Comparison of ENCODE assay signal across 22 cellular contexts in the genomic region with DNA sequence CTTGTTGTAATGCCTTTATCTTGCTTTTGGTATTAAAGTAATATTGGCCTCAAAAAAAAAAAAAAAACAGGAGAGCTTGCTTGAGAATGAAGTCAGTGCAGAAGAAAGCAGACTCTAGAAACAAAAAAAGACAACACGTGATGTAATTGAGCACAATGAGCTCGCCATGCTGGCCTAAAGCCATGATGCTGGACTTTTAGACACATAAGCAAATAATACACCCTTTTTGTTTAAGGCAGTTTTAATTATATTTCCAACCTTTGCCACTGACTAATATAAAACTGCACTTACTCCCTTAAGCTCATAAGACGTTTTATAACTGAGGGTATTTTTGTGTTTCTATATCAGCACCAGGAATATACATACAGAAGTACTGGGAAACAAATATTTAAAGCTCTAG.
A peak's percentile ranks its signal among the peaks of the same experiment; 100 is the strongest.
DNase-seq lines count a peak whose midpoint lies in the region; ATAC-seq and TF ChIP-seq lines count a peak whose summit lies in the region.
"Had no signal": no experiment of that assay in that cellular context is flagged by ENCODE, and none has a peak within 500 bp of the region (broad histone marks: within the 10 kb centered on the region; RNA-seq: fewer than 3 reads in every experiment).

No MANE protein-coding gene starts in this region.

- H3K4me3 Mint-ChIP-seq in naive thymus-derived CD8-positive, alpha-beta T cell = no peak overlapping the region
- H3K4me3 Mint-ChIP-seq: B cell; CD14-positive monocyte; CD8-positive, alpha-beta memory T cell had no signal

- H3K9me2 ChIP-seq in GM23248 (ENCODE audit: insufficient read depth) = no peaks in the 10 kb centered on the region

- no peak overlapping the region for H3K4me3 ChIP-seq in GM23248
- H3K4me3 ChIP-seq in adipocyte (ENCODE audit: low read length) = no peak overlapping the region
- no peak overlapping the region for H3K4me3 ChIP-seq in testis
- H3K4me3 ChIP-seq: A549, SK-N-MC had no signal

- H4K20me1 ChIP-seq in GM23248 (ENCODE audit: insufficient read depth) = no peaks in the 10 kb centered on the region

- ATAC-seq in naive thymus-derived CD8-positive, alpha-beta T cell = no peak
- ATAC-seq: A549, HepG2 had no signal

- no peaks in the 10 kb centered on the region for H3K36me3 Mint-ChIP-seq in naive thymus-derived CD8-positive, alpha-beta T cell
- H3K36me3 Mint-ChIP-seq: CD14-positive monocyte; CD8-positive, alpha-beta memory T cell had no signal

- intact Hi-C loops in testis (cut with DNase I; ENCODE audit: low total_unique reads) = no loop called here

- no peak overlapping the region for H2AFZ ChIP-seq in GM23248

- H3K4me1 ChIP-seq in GM23248 (ENCODE audit: insufficient read depth) = no peaks in the 10 kb centered on the region
- H3K4me1 ChIP-seq in adipocyte (ENCODE audit: control insufficient read depth, insufficient read depth, low read length) = peaks cover 7% of the 10 kb centered on the region
- no peaks in the 10 kb centered on the region for H3K4me1 ChIP-seq in testis
- H3K4me1 ChIP-seq: A549 had no signal

- H3K36me3 ChIP-seq in GM23248 (ENCODE audit: low read depth) (no peaks in the 10 kb centered on the region), adipocyte (ENCODE audit: control insufficient read depth, insufficient read depth, low read length, severe bottlenecking) (no peaks in the 10 kb centered on the region), testis (ENCODE audit: low read depth, missing control alignments) (no peaks in the 10 kb centered on the region)

- peaks cover 30% of the 10 kb centered on the region for H3K27me3 ChIP-seq in GM23248 (replicated peaks; ENCODE audit: insufficient read depth)
- no peaks in the 10 kb centered on the region for H3K27me3 ChIP-seq in adipocyte (replicated peaks; ENCODE audit: control insufficient read depth, insufficient read depth, low read length)
- H3K27me3 ChIP-seq in testis = no peaks in the 10 kb centered on the region

- H3K27ac Mint-ChIP-seq in naive thymus-derived CD8-positive, alpha-beta T cell = no peak overlapping the region
- H3K27ac Mint-ChIP-seq: B cell, CD14-positive monocyte had no signal

- POLR2A ChIA-PET in naive thymus-derived CD8-positive, alpha-beta T cell (lab: Charles Lee) = no interaction called here

- H3K27ac ChIP-seq in GM23248 (no peak overlapping the region), testis (no peak overlapping the region)
- H3K27ac ChIP-seq: A549, SK-N-MC had no signal

- DNase-seq in GM23248 (peak; percentile 7), adipocyte (ENCODE audit: low read depth) (peak; percentile 9), foreskin melanocyte (peak; percentile 5), testis (peak; percentile 36), NCI-H524 treated with DMSO at 0.1 percent for 48 hours (lab: John Stamatoyannopoulos, UW) (no peak)
- no peak for DNase-seq in NK-92 treated with Interleukin-12 subunit alpha and Interleukin-12 subunit beta, amount 100 ng/mL, for 24 hours (lab: John Stamatoyannopoulos, UW)
- no peak for DNase-seq in naive thymus-derived CD8-positive, alpha-beta T cell
- DNase-seq: CD8-positive, alpha-beta memory T cell; DMS 273 treated with DMSO at 0.1 percent for 48 hours; DMS79 treated with DMSO at 0.1 percent for 48 hours; GF-D8; Karpas-422; NCI-H1092; NCI-H1417 treated with DMSO at 0.1 percent for 48 hours; NCI-H1694 treated with DMSO at 0.1 percent for 48 hours; NCI-H524; SIG-M5 had no signal

- 4% methylated on average over 3 of the region's 3 CpGs for WGBS in GM23248 (ENCODE audit: low coverage in 1 of 2, low lambda C conversion rate in 2 of 2, missing lambda C conversion rate in 2 of 2), 2 experiments
- 46 to 59% methylated on average over 3 of the region's 3 CpGs for WGBS in testis, 2 donors

- no peaks in the 10 kb centered on the region for H3F3A ChIP-seq in GM23248 (ENCODE audit: insufficient read depth)

- H3K4me1 Mint-ChIP-seq in naive thymus-derived CD8-positive, alpha-beta T cell = no peaks in the 10 kb centered on the region
- H3K4me1 Mint-ChIP-seq: B cell; CD14-positive monocyte; CD8-positive, alpha-beta memory T cell had no signal

- H3K9ac ChIP-seq in GM23248 = no peak overlapping the region
- no peak overlapping the region for H3K9ac ChIP-seq in adipocyte (ENCODE audit: low read length)

- in situ Hi-C loops in GM23248 (cut with MboI) = no loop called here

- no peak overlapping the region for H3K4me2 ChIP-seq in GM23248 (ENCODE audit: unreplicated experiment)
- H3K4me2 ChIP-seq: A549 had no signal

- H3K9me3 Mint-ChIP-seq in naive thymus-derived CD8-positive, alpha-beta T cell = peaks cover 0 to 2% (median 0%) of the 10 kb centered on the region in 9 donors

- TF ChIP-seq POLR2A in testis (IDR thresholded peaks at IDR 0.05) = no peak

- H3K79me2 ChIP-seq in GM23248 (ENCODE audit: insufficient read depth) = no peaks in the 10 kb centered on the region

- H3K9me3 ChIP-seq in GM23248 (ENCODE audit: low read depth) (no peaks in the 10 kb centered on the region), adipocyte (ENCODE audit: control insufficient read depth, low read length) (no peaks in the 10 kb centered on the region), testis (no peaks in the 10 kb centered on the region)
- H3K9me3 ChIP-seq: A549 had no signal

- no peak for TF ChIP-seq CTCF in testis (IDR thresholded peaks at IDR 0.05)

- H3K27me3 Mint-ChIP-seq in naive thymus-derived CD8-positive, alpha-beta T cell = peaks cover 0 to 3% (median 1%) of the 10 kb centered on the region in 5 donors

Comparison
In these comparisons a context has a peak if more than half of its experiments do, and no peak if none do; other contexts are left out.
1. DNase-seq: peak in GM23248 (single experiment), adipocyte (single experiment), foreskin melanocyte (single experiment) and testis (single experiment); none in NK-92 treated with Interleukin-12 subunit alpha and Interleukin-12 subunit beta, amount 100 ng/mL, for 24 hours (single experiment), NCI-H524 treated with DMSO at 0.1 percent for 48 hours (single experiment) and naive thymus-derived CD8-positive, alpha-beta T cell (0 of 10).